1 cellular context compared by ENCODE assay signal in the genomic region with DNA sequence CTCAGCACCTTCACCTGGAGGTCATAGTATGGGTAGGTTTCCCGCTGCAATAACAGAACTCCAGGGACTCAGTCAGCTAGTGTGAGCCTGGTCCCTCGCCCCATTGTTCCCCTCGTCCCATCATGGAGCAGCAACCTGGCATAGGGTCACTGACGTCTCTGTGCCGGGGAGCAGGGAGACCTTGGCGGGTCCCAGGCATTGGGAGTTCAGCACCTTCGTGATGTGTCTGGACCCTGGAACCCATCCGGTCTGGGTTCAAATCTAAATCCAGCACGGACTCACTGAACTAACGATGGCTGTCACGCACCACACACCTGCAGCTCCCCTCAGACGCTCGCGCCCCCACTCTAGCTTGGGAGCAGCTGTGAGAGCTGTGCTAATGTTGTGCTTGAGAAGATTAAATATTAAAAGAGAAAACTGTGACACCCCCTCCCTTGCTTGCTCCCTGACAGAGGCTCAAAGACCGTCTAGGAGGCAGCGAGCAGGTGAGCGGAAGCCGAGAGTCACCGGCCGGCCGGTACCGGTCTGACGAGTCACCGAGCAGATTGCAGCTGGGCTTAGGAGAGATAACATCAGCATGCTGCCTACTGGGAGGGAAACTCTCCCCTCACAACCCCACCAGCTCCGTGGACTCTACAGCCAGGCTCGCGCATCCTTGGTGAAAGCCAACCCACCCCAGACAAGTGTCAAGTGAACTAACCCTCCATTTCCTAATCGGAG.
TF ChIP-seq lines count a peak whose summit lies in the region.

No MANE protein-coding gene starts in this region.

TF ChIP-seq in GM23338, 12 proteins besides CTCF, POLR2A, EP300 and RAD21 (continued from another document):
- TF ChIP-seq, protein P1, sequence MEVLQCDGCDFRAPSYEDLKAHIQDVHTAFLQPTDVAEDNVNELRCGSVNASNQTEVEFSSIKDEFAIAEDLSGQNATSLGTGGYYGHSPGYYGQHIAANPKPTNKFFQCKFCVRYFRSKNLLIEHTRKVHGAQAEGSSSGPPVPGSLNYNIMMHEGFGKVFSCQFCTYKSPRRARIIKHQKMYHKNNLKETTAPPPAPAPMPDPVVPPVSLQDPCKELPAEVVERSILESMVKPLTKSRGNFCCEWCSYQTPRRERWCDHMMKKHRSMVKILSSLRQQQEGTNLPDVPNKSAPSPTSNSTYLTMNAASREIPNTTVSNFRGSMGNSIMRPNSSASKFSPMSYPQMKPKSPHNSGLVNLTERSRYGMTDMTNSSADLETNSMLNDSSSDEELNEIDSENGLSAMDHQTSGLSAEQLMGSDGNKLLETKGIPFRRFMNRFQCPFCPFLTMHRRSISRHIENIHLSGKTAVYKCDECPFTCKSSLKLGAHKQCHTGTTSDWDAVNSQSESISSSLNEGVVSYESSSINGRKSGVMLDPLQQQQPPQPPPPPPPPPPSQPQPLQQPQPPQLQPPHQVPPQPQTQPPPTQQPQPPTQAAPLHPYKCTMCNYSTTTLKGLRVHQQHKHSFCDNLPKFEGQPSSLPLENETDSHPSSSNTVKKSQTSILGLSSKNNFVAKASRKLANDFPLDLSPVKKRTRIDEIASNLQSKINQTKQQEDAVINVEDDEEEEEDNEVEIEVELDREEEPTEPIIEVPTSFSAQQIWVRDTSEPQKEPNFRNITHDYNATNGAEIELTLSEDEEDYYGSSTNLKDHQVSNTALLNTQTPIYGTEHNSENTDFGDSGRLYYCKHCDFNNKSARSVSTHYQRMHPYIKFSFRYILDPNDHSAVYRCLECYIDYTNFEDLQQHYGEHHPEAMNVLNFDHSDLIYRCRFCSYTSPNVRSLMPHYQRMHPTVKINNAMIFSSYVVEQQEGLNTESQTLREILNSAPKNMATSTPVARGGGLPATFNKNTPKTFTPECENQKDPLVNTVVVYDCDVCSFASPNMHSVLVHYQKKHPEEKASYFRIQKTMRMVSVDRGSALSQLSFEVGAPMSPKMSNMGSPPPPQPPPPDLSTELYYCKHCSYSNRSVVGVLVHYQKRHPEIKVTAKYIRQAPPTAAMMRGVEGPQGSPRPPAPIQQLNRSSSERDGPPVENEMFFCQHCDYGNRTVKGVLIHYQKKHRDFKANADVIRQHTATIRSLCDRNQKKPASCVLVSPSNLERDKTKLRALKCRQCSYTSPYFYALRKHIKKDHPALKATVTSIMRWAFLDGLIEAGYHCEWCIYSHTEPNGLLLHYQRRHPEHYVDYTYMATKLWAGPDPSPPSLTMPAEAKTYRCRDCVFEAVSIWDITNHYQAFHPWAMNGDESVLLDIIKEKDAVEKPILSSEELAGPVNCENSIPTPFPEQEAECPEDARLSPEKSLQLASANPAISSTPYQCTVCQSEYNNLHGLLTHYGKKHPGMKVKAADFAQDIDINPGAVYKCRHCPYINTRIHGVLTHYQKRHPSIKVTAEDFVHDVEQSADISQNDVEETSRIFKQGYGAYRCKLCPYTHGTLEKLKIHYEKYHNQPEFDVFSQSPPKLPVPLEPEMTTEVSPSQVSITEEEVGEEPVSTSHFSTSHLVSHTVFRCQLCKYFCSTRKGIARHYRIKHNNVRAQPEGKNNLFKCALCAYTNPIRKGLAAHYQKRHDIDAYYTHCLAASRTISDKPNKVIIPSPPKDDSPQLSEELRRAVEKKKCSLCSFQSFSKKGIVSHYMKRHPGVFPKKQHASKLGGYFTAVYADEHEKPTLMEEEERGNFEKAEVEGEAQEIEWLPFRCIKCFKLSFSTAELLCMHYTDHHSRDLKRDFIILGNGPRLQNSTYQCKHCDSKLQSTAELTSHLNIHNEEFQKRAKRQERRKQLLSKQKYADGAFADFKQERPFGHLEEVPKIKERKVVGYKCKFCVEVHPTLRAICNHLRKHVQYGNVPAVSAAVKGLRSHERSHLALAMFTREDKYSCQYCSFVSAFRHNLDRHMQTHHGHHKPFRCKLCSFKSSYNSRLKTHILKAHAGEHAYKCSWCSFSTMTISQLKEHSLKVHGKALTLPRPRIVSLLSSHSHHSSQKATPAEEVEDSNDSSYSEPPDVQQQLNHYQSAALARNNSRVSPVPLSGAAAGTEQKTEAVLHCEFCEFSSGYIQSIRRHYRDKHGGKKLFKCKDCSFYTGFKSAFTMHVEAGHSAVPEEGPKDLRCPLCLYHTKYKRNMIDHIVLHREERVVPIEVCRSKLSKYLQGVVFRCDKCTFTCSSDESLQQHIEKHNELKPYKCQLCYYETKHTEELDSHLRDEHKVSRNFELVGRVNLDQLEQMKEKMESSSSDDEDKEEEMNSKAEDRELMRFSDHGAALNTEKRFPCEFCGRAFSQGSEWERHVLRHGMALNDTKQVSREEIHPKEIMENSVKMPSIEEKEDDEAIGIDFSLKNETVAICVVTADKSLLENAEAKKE (CRISPR knock-in tag; IDR thresholded peaks at IDR 0.05) = no peak
- TF ChIP-seq JUNB (IDR thresholded peaks at IDR 0.05; ENCODE audit: unreplicated experiment) = no peak
- no peak for TF ChIP-seq EZH2 (IDR thresholded peaks at IDR 0.05; ENCODE audit: low read depth, unreplicated experiment)
- TF ChIP-seq CREB1 (CRISPR knock-in tag; IDR thresholded peaks at IDR 0.05; ENCODE audit: low read depth) = no peak
- TF ChIP-seq ZNF114 (CRISPR knock-in tag; IDR thresholded peaks at IDR 0.05) = no peak
- no peak for TF ChIP-seq ZNF331 (CRISPR knock-in tag; IDR thresholded peaks at IDR 0.05; ENCODE audit: low read depth)
- TF ChIP-seq, protein P2, sequence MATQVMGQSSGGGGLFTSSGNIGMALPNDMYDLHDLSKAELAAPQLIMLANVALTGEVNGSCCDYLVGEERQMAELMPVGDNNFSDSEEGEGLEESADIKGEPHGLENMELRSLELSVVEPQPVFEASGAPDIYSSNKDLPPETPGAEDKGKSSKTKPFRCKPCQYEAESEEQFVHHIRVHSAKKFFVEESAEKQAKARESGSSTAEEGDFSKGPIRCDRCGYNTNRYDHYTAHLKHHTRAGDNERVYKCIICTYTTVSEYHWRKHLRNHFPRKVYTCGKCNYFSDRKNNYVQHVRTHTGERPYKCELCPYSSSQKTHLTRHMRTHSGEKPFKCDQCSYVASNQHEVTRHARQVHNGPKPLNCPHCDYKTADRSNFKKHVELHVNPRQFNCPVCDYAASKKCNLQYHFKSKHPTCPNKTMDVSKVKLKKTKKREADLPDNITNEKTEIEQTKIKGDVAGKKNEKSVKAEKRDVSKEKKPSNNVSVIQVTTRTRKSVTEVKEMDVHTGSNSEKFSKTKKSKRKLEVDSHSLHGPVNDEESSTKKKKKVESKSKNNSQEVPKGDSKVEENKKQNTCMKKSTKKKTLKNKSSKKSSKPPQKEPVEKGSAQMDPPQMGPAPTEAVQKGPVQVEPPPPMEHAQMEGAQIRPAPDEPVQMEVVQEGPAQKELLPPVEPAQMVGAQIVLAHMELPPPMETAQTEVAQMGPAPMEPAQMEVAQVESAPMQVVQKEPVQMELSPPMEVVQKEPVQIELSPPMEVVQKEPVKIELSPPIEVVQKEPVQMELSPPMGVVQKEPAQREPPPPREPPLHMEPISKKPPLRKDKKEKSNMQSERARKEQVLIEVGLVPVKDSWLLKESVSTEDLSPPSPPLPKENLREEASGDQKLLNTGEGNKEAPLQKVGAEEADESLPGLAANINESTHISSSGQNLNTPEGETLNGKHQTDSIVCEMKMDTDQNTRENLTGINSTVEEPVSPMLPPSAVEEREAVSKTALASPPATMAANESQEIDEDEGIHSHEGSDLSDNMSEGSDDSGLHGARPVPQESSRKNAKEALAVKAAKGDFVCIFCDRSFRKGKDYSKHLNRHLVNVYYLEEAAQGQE (IDR thresholded peaks at IDR 0.05; ENCODE audit: unreplicated experiment) = no peak
